In the genomic region with DNA sequence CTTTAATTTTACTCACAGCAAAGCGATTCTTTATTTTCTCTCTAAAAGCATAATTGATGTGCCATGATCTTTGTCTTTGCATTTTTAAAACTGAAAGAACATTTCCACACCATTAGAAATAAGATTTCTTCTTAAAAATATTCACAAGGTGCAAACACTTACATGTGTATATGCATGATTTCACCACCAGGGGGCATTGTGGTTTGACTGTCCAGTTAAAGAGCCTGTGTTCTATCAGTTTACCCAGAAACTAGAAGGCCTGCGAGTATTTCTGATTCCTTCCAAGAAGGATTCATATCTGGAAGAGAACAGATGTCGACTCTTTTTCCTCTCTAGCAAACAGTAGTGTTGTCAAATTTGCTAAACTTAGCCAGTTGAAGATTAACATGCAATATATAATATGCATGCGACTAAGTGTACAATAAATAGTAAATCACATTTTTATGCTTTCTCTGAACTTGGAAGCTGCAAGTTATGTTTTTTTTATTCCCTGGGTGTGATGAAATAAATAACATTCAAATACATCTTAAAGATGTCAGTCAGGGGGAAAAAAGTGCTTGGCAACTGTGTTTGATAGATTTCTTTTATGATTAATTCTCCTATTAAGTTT, we compare ENCODE assay signal across 9 cellular contexts.
DNase-seq lines count a peak whose midpoint lies in the region; ATAC-seq and TF ChIP-seq lines count a peak whose summit lies in the region.
"Had no signal": no experiment of that assay in that cellular context is flagged by ENCODE, and none has a peak within 500 bp of the region (broad histone marks: within the 10 kb centered on the region; RNA-seq: fewer than 3 reads in every experiment).

No MANE protein-coding gene starts in this region.

- ATAC-seq in foreskin keratinocyte (peak; percentile 27), HG02798 (IDR thresholded peaks at IDR 0.05; ENCODE audit: poor library complexity, unreplicated experiment) (no peak)

- DNase-seq in AG10803 (ENCODE audit: low read depth) (peak; percentile 57), GM12864 (ENCODE audit: low read depth) (peak; percentile 7), NCI-H345 (lab: John Stamatoyannopoulos, UW) (peak; percentile 47), foreskin keratinocyte (peak in 1 of 2 donors; percentile 27), renal cortical epithelial cell (ENCODE audit: low read depth) (peak; percentile 48), cortex of kidney (lab: John Stamatoyannopoulos, UW) (no peak)
- DNase-seq in activated CD8-positive, alpha-beta memory T cell treated with anti-CD3 and anti-CD28 coated beads, Interleukin-2, amount 50 U/mL, for 4 hours: peak; percentile 23

- H3K27me3 ChIP-seq in foreskin keratinocyte: no peaks in the 10 kb centered on the region

- H3K27ac ChIP-seq in foreskin keratinocyte: no peak overlapping the region

- TF ChIP-seq CTCF in AG10803 (conservative IDR thresholded peaks at IDR 0.05; ENCODE audit: low read length) (peak; percentile 79), GM12864 (IDR thresholded peaks at IDR 0.05; ENCODE audit: low read depth, low read length, missing control alignments) (peak; percentile 61), foreskin keratinocyte (conservative IDR thresholded peaks at IDR 0.05) (peak; percentile 78)

- no peaks in the 10 kb centered on the region for H3K4me1 ChIP-seq in foreskin keratinocyte

- H3K4me3 ChIP-seq in AG10803 (ENCODE audit: low read length) (no peak overlapping the region), GM12864 (ENCODE audit: low read depth, low read length) (no peak overlapping the region)
- H3K4me3 ChIP-seq: skin epidermis had no signal
